In genomic region chrX:44542567-44543325, GRCh38 we compare ENCODE assay signal across 8 cellular contexts. TPM values are rescaled to one million over a fixed set of nuclear protein-coding genes. Genes with fewer than 3 reads are reported as not detected.
DNase-seq lines count a peak whose midpoint lies in the region; ATAC-seq, FAIRE-seq and TF ChIP-seq lines count a peak whose summit lies in the region.

FUNDC1 (minus strand) TSS chrX:44542859; CDS start chrX:44542832, 27 bp downstream.

- intact Hi-C loops in endothelial cell of umbilical vein (cut with micrococcal nuclease) = loop anchor here (2.0 to 5.0 kb wide), 3 partner anchors 330 to 655 kb away; partner anchors contain the start of gene KDM6A

- no peaks in the 10 kb centered on the region for H3F3A ChIP-seq in OCI-LY1 (ENCODE audit: insufficient read depth, low read length)

- H3K4me3 ChIP-seq in HUES6 (ENCODE audit: low read depth, low read length) = peak within 1 kb of the TSS; percentile 81
- peak within 1 kb of the TSS; percentile 92 for H3K4me3 ChIP-seq in OCI-LY1 (ENCODE audit: low read depth, low read length, poor library complexity, severe bottlenecking)
- peak within 1 kb of the TSS; percentile 56 to 72 (median 65) for H3K4me3 ChIP-seq in endothelial cell of umbilical vein (replicated peaks in 1 of 3; ENCODE audit: insufficient read depth in 1 of 3, low read depth in 1 of 3, low read length in 3 of 3)

- TF ChIP-seq CTCF in OCI-LY1 (IDR thresholded peaks at IDR 0.05; ENCODE audit: low read length) = peak; percentile 36; the same call in 1 of the 2 replicates
- no peak for TF ChIP-seq CTCF in endothelial cell of umbilical vein (IDR thresholded peaks at IDR 0.05; ENCODE audit: extremely low read depth in 1 of 2, insufficient read depth in 1 of 2, low read depth in 1 of 2, low read length in 2 of 2)

- H3K9me1 ChIP-seq in endothelial cell of umbilical vein (replicated peaks; ENCODE audit: control insufficient read depth, extremely low read depth, insufficient read depth, low read length) = no peaks in the 10 kb centered on the region

- no peaks in the 10 kb centered on the region for H3K27me3 ChIP-seq in HUES6 (ENCODE audit: control insufficient read depth, insufficient read depth, low read length)
- no peaks in the 10 kb centered on the region for H3K27me3 ChIP-seq in OCI-LY1 (ENCODE audit: insufficient read depth, low read length)
- H3K27me3 ChIP-seq in endothelial cell of umbilical vein (ENCODE audit: control insufficient read depth in 2 of 2, insufficient read depth in 2 of 2, low read length in 2 of 2) = no peaks in the 10 kb centered on the region

- H4K20me1 ChIP-seq in OCI-LY1 (ENCODE audit: insufficient read depth, low read length) = no peaks in the 10 kb centered on the region
- no peaks in the 10 kb centered on the region for H4K20me1 ChIP-seq in endothelial cell of umbilical vein (replicated peaks; ENCODE audit: control insufficient read depth, extremely low read depth, insufficient read depth, low read length)

- DNase-seq in D341Med (ENCODE audit: low spot score) (peak; percentile 89), activated T-cell treated with anti-CD3 and anti-CD28 coated beads for 1 hour (ENCODE audit: low read depth) (peak; percentile 87), endothelial cell of umbilical vein (ENCODE audit: low read depth, low spot score) (peak; percentile 96), middle frontal gyrus (ENCODE audit: extremely low spot score, low spot score) (peak; percentile 80)
- DNase-seq in stimulated activated CD8-positive, alpha-beta memory T cell treated with anti-CD3 and anti-CD28 coated beads, Interleukin-2, amount 100 ng/mL, for 48 hours (ENCODE audit: low read depth in 2 of 2) = peak; percentile 81 to 90

- H3K27ac ChIP-seq in HUES6 (ENCODE audit: low read depth, low read length) = peak within 1 kb of the TSS; percentile 80; the same call in 1 of the 2 replicates
- H3K27ac ChIP-seq in OCI-LY1 (ENCODE audit: low read depth, low read length, poor library complexity, severe bottlenecking) = peak within 1 kb of the TSS; percentile 51
- H3K27ac ChIP-seq in endothelial cell of umbilical vein (ENCODE audit: insufficient read depth, low read depth, low read length) = peak within 1 kb of the TSS; percentile 76

- H2AFZ ChIP-seq in OCI-LY1 (ENCODE audit: low read length) (peak within 1 kb of the TSS; percentile 88; the same call in 1 of the 2 replicates), endothelial cell of umbilical vein (ENCODE audit: low read depth, low read length) (peak within 1 kb of the TSS; percentile 83)

- H3K9me3 ChIP-seq in HUES6 (ENCODE audit: control insufficient read depth, insufficient read depth, low read depth, low read length) (no peaks in the 10 kb centered on the region), OCI-LY1 (ENCODE audit: low read length) (no peaks in the 10 kb centered on the region), endothelial cell of umbilical vein (replicated peaks; ENCODE audit: control insufficient read depth, insufficient read depth, low read length) (no peaks in the 10 kb centered on the region)

- H3K4me1 ChIP-seq in HUES6 (ENCODE audit: control insufficient read depth, insufficient read depth, low read length) (peaks cover 13% of the 10 kb centered on the region), OCI-LY1 (ENCODE audit: insufficient read depth, low read length, severe bottlenecking) (peaks cover 16% of the 10 kb centered on the region), endothelial cell of umbilical vein (ENCODE audit: control insufficient read depth, extremely low read depth, insufficient read depth, low read length) (peaks cover 12% of the 10 kb centered on the region)

- H3K9ac ChIP-seq in HUES6 (ENCODE audit: low read length) (peak within 1 kb of the TSS; percentile 79), OCI-LY1 (ENCODE audit: low read length) (peak within 1 kb of the TSS; percentile 94), endothelial cell of umbilical vein (replicated peaks; ENCODE audit: extremely low read depth, insufficient read depth, low read length) (peak within 1 kb of the TSS; percentile 86)

- POLR2A ChIA-PET in endothelial cell of umbilical vein (lab: Charles Lee) = interaction anchor here (1.2 kb wide), 1 partner anchor 658 kb away, joined by 3 read pairs; no protein-coding TSS in a partner anchor

- H3K79me2 ChIP-seq in OCI-LY1 (ENCODE audit: insufficient read depth, low read length) (peaks cover 8% of the 10 kb centered on the region), endothelial cell of umbilical vein (ENCODE audit: control insufficient read depth, insufficient read depth, low read length) (peaks cover 3% of the 10 kb centered on the region)

- no peaks in the 10 kb centered on the region for H3K9me2 ChIP-seq in OCI-LY1 (ENCODE audit: low read depth, low read length)

- TF ChIP-seq POLR2A in endothelial cell of umbilical vein (IDR thresholded peaks at IDR 0.05; ENCODE audit: low read depth, low read length) = no peak

- CTCF ChIA-PET in endothelial cell of umbilical vein (lab: Charles Lee) = interaction anchor here (1.6 kb wide), 1 partner anchor 584 kb away, joined by 3 read pairs; no protein-coding TSS in a partner anchor

- peaks cover 14% of the 10 kb centered on the region for H3K36me3 ChIP-seq in HUES6 (ENCODE audit: control insufficient read depth, insufficient read depth, low read length)
- 0 out of 2 replicates have a peak, but pooled peaks cover 3% of the 10 kb centered on the region for H3K36me3 ChIP-seq in OCI-LY1 (ENCODE audit: insufficient read depth, low read length)
- H3K36me3 ChIP-seq in endothelial cell of umbilical vein (ENCODE audit: control insufficient read depth in 2 of 2, extremely low read depth in 1 of 2, insufficient read depth in 2 of 2, low read length in 2 of 2) = no peaks in the 10 kb centered on the region

- dilution Hi-C loops in endothelial cell of umbilical vein (cut with MboI; ENCODE audit: extremely low pct_ligation_motif_present, low sequenced_read_pairs) = no loop called here

- FAIRE-seq in endothelial cell of umbilical vein (lab: Jason Lieb, UNC) = peak; percentile 99

- BruUV-seq in endothelial cell of umbilical vein (replicated peaks; lab: Mats Ljungman, UMichigan) = TSS peak; percentile 86

- H3K4me2 ChIP-seq in OCI-LY1 (ENCODE audit: low read length) (peak within 1 kb of the TSS; percentile 91), endothelial cell of umbilical vein (ENCODE audit: insufficient read depth, low read length) (peak within 1 kb of the TSS; percentile 81)

- ATAC-seq in GM21423 (IDR thresholded peaks at IDR 0.05; ENCODE audit: unreplicated experiment) = peak; percentile 98

TF ChIP-seq in endothelial cell of umbilical vein, 7 proteins besides CTCF, POLR2A, EP300 and RAD21:
- TF ChIP-seq POLR2AphosphoS5 (IDR thresholded peaks at IDR 0.05; ENCODE audit: insufficient read depth, low read depth, low read length) (no peak), GATA2 (IDR thresholded peaks at IDR 0.05; ENCODE audit: insufficient read depth, insufficient read length, low read depth, low read length) (no peak), FOS (IDR thresholded peaks at IDR 0.05; ENCODE audit: borderline replicate concordance, insufficient read depth, low read length) (no peak), JUN (IDR thresholded peaks at IDR 0.05; ENCODE audit: borderline replicate concordance, insufficient read depth, insufficient read length, low read depth) (no peak), MAX (IDR thresholded peaks at IDR 0.05; ENCODE audit: insufficient read depth, insufficient read length) (no peak), MYC (IDR thresholded peaks at IDR 0.05; ENCODE audit: low read depth, low read length) (no peak), EZH2 (IDR thresholded peaks at IDR 0.05; ENCODE audit: borderline replicate concordance, low read depth, low read length, severe bottlenecking) (no peak)

RNA-seq across cellular contexts. Expression of gene FUNDC1, which starts in this region (rescaled TPM):
- total RNA-seq in endothelial cell of umbilical vein = 9.7 and 15.4 TPM in 2 replicates
- 6.1 and 10.2 TPM in 2 replicates for polyA plus RNA-seq in endothelial cell of umbilical vein
- 13.5 and 14.3 TPM in 2 replicates for polyA plus RNA-seq in endothelial cell of umbilical vein (2011; cell fraction: cytosol; rRNA removed)
- 5.0 and 7.1 TPM in 2 replicates for polyA plus RNA-seq in endothelial cell of umbilical vein (2011; cell fraction: nucleus; rRNA removed)
- 18.0 and 21.9 TPM in 2 replicates for polyA plus RNA-seq in endothelial cell of umbilical vein (2012)
- 2.6 and 3.9 TPM in 2 replicates for polyA minus RNA-seq in endothelial cell of umbilical vein
- polyA minus RNA-seq in endothelial cell of umbilical vein (2011; cell fraction: cytosol; rRNA and poly(A)+ RNA removed) = 7.7 TPM
- 1.5 and 2.0 TPM in 2 replicates for polyA minus RNA-seq in endothelial cell of umbilical vein (2011; cell fraction: nucleus; rRNA and poly(A)+ RNA removed)

Comparison
In these comparisons a context has a peak if more than half of its experiments do, and no peak if none do; other contexts are left out.
1. Peak in every context shown above with its lines: DNase-seq, ATAC-seq, H3K4me3 ChIP-seq and H3K27ac ChIP-seq.